ENCODE assay signal across 8 cellular contexts in genomic region chr1:206734499-206735142, GRCh38. TPM values are rescaled to one million over a fixed set of nuclear protein-coding genes. Genes with fewer than 3 reads are reported as not detected.
DNase-seq lines count a peak whose midpoint lies in the region; ATAC-seq lines count a peak whose summit lies in the region.

No MANE protein-coding gene starts in this region.

- peaks cover 14 to 62% (median 45%) of the 10 kb centered on the region in 4 donors for H3K4me1 Mint-ChIP-seq in CD4-positive, CD25-positive, alpha-beta regulatory T cell

- ATAC-seq in CD4-positive, CD25-positive, alpha-beta regulatory T cell (ENCODE audit: low read depth in 2 of 2) = peak; percentile 82 to 84
- ATAC-seq in right cardiac atrium = peak; percentile 30 to 31
- ATAC-seq in HG02588 (IDR thresholded peaks at IDR 0.05; ENCODE audit: unreplicated experiment) = no peak

- H3K4me3 Mint-ChIP-seq in CD4-positive, CD25-positive, alpha-beta regulatory T cell = peak overlapping the region in 2 of 4 donors; percentile 34 to 64

- H3K4me1 ChIP-seq in CD4-positive, CD25-positive, alpha-beta regulatory T cell (ENCODE audit: control insufficient read depth, insufficient read depth, low read length, poor library complexity, severe bottlenecking) = peaks cover 51% of the 10 kb centered on the region
- H3K4me1 ChIP-seq in right cardiac atrium (ENCODE audit: control insufficient read depth, insufficient read depth, low read length) = peaks cover 25% of the 10 kb centered on the region

- peaks cover 41% of the 10 kb centered on the region for H3K36me3 ChIP-seq in CD4-positive, CD25-positive, alpha-beta regulatory T cell (ENCODE audit: control insufficient read depth, insufficient read depth, low read length)

- peak overlapping the region; percentile 83 to 94 (median 84) for H3K27ac Mint-ChIP-seq in CD4-positive, CD25-positive, alpha-beta regulatory T cell

- intact Hi-C loops in right cardiac atrium (cut with DNase I) = loop anchor here in 3 of 4 donors (5.0 to 10.0 kb wide), 3 partner anchors 68 to 180 kb away; partner anchors contain the start of gene DYRK3 (in 1 of the 3)

- peak overlapping the region; percentile 30 for H3K27ac ChIP-seq in CD4-positive, CD25-positive, alpha-beta regulatory T cell (ENCODE audit: insufficient read depth, low read length, poor library complexity, severe bottlenecking)
- H3K27ac ChIP-seq in right cardiac atrium (ENCODE audit: low read length) = peak overlapping the region; percentile 18

- H3K27me3 ChIP-seq in CD4-positive, CD25-positive, alpha-beta regulatory T cell (ENCODE audit: control insufficient read depth, insufficient read depth, low read length) = no peaks in the 10 kb centered on the region
- H3K27me3 ChIP-seq in right cardiac atrium (ENCODE audit: control insufficient read depth, insufficient read depth) = no peaks in the 10 kb centered on the region

- WGBS in right cardiac atrium = 72% methylated on average over 9 of the region's 9 CpGs

- no peaks in the 10 kb centered on the region for H3K27me3 Mint-ChIP-seq in CD4-positive, CD25-positive, alpha-beta regulatory T cell

- no peaks in the 10 kb centered on the region for H3K9me3 Mint-ChIP-seq in CD4-positive, CD25-positive, alpha-beta regulatory T cell

- H3K9me3 ChIP-seq in CD4-positive, CD25-positive, alpha-beta regulatory T cell (ENCODE audit: control insufficient read depth in 2 of 2, low read length in 2 of 2) = no peaks in the 10 kb centered on the region
- no peaks in the 10 kb centered on the region for H3K9me3 ChIP-seq in right cardiac atrium (ENCODE audit: control insufficient read depth, low read length)

- DNase-seq in CD4-positive, CD25-positive, alpha-beta regulatory T cell = peak; percentile 67 to 77 (median 70)
- DNase-seq in HCEC 1CT = peak; percentile 32
- peak; percentile 67 for DNase-seq in SKM-1 (lab: John Stamatoyannopoulos, UW; ENCODE audit: unreplicated experiment)
- peak; percentile 86 for DNase-seq in activated naive CD4-positive, alpha-beta T cell treated with anti-CD3 and anti-CD28 coated beads, Interleukin-2, amount 50 U/mL, for 16 hours
- DNase-seq in right cardiac atrium = peak; percentile 41 to 82 (median 76)
- peak; percentile 67 for DNase-seq in stimulated activated CD4-positive, alpha-beta T cell treated with anti-CD3 and anti-CD28 coated beads, Interleukin-1b, Interleukin-23, amount 100 ng/mL, for 48 hours
- DNase-seq in cerebellar nuclear complex (lab: John Stamatoyannopoulos, UW) = no peak

- no peak overlapping the region for H3K4me3 ChIP-seq in CD4-positive, CD25-positive, alpha-beta regulatory T cell (ENCODE audit: low read depth, low read length)
- H3K4me3 ChIP-seq in right cardiac atrium (ENCODE audit: low read length) = no peak overlapping the region

- H3K36me3 Mint-ChIP-seq in CD4-positive, CD25-positive, alpha-beta regulatory T cell = peaks cover 27% of the 10 kb centered on the region

RNA-seq across cellular contexts. Expression of gene IL19, which starts 36.0 kb away (rescaled TPM):
- not detected for total RNA-seq in CD4-positive, CD25-positive, alpha-beta regulatory T cell
- polyA plus RNA-seq in CD4-positive, CD25-positive, alpha-beta regulatory T cell = not detected
- total RNA-seq in right cardiac atrium = not detected
- polyA plus RNA-seq in right cardiac atrium = not detected

RNA-seq across cellular contexts. Expression of gene IL10, which starts 37.7 kb away (rescaled TPM):
- total RNA-seq in CD4-positive, CD25-positive, alpha-beta regulatory T cell = 7.0 TPM
- 1 to 10 TPM in 2 of 4 donors, under 1 TPM in 2; 0.60 to 4.4 (median 2.0) TPM for polyA plus RNA-seq in CD4-positive, CD25-positive, alpha-beta regulatory T cell
- 1 to 10 TPM in 3 of 4 donors, under 1 TPM in 1; 0.59 to 5.9 (median 1.3) TPM for total RNA-seq in right cardiac atrium
- polyA plus RNA-seq in right cardiac atrium = 0.75 TPM

RNA-seq across cellular contexts. Expression of gene MAPKAPK2, which starts 49.9 kb away (rescaled TPM):
- total RNA-seq in CD4-positive, CD25-positive, alpha-beta regulatory T cell = 167 TPM
- 1 to 10 TPM; 2.4 to 3.8 (median 2.9) TPM for polyA plus RNA-seq in CD4-positive, CD25-positive, alpha-beta regulatory T cell
- 100 to 1,000 TPM; 192 to 221 (median 216) TPM for total RNA-seq in right cardiac atrium
- polyA plus RNA-seq in right cardiac atrium = 129 TPM

Comparison
In these comparisons a context has a peak if more than half of its experiments do, and no peak if none do; other contexts are left out.
1. DNase-seq: peak in CD4-positive, CD25-positive, alpha-beta regulatory T cell (3 of 3), HCEC 1CT (single experiment), SKM-1 (single experiment), activated naive CD4-positive, alpha-beta T cell treated with anti-CD3 and anti-CD28 coated beads, Interleukin-2, amount 50 U/mL, for 16 hours (single experiment), right cardiac atrium (3 of 3) and stimulated activated CD4-positive, alpha-beta T cell treated with anti-CD3 and anti-CD28 coated beads, Interleukin-1b, Interleukin-23, amount 100 ng/mL, for 48 hours (single experiment); none in cerebellar nuclear complex (0 of 2).